22 cellular contexts compared by ENCODE assay signal in the genomic region with DNA sequence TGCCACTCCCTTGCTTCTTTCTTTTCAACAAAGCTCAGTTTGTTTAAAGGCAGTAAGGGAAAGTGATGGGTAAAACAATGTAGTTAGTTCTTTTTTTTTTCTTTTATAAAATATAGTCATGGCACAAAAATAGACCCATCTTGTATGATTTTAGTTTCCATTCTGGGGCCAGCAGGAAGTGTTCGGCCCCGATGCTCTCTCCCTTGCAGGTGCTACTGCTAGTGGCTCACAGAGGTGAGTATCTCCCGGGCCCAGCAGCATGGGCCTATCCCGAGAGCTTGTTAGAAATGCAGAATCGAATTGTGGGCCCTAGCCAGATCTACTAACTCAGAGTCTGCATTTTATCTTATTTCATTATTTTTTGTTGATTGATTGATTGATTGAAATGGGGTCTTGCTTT.
"Had no signal": no experiment of that assay in that cellular context is flagged by ENCODE, and none has a peak within 500 bp of the region (broad histone marks: within the 10 kb centered on the region; RNA-seq: fewer than 3 reads in every experiment).

No MANE protein-coding gene starts in this region.

- H3K27me3 Mint-ChIP-seq: activated CD4-positive, alpha-beta T cell treated with anti-CD3 and anti-CD28 coated beads for 36 hours; activated CD8-positive, alpha-beta memory T cell treated with anti-CD3 and anti-CD28 coated beads, Interleukin-2, amount 10 ng/mL, durations not matched to agents 7 days and 5 days; activated naive CD8-positive, alpha-beta T cell treated with anti-CD3 and anti-CD28 coated beads, Interleukin-2, amount 10 ng/mL, durations not matched to agents 7 days and 5 days had no signal

- H3K27ac Mint-ChIP-seq: activated CD4-positive, alpha-beta T cell treated with anti-CD3 and anti-CD28 coated beads for 36 hours; activated CD8-positive, alpha-beta memory T cell treated with anti-CD3 and anti-CD28 coated beads, Interleukin-2, amount 10 ng/mL, durations not matched to agents 7 days and 5 days; activated naive CD8-positive, alpha-beta T cell treated with anti-CD3 and anti-CD28 coated beads, Interleukin-2, amount 10 ng/mL, durations not matched to agents 7 days and 5 days; T-helper 1 cell treated with Interleukin-12 subunit alpha and Interleukin-12 subunit beta and Interleukin-4 antibody, amounts not matched to agents 30 μg/mL and 1 μg/mL, for 36 hours had no signal

- H3K27me3 ChIP-seq: breast epithelium, SJSA1 had no signal

- ATAC-seq: activated CD4-positive, alpha-beta T cell treated with anti-CD3 and anti-CD28 coated beads for 36 hours; activated CD8-positive, alpha-beta memory T cell treated with anti-CD3 and anti-CD28 coated beads, Interleukin-2, amount 10 ng/mL, durations not matched to agents 7 days and 5 days; SK-N-SH treated with all-trans-retinoic acid at 6 μM for 48 hours had no signal

- H3K9me3 Mint-ChIP-seq: activated naive CD8-positive, alpha-beta T cell treated with anti-CD3 and anti-CD28 coated beads, Interleukin-2, amount 10 ng/mL, durations not matched to agents 7 days and 5 days; T-helper 1 cell treated with Interleukin-12 subunit alpha and Interleukin-12 subunit beta and Interleukin-4 antibody, amounts not matched to agents 30 μg/mL and 1 μg/mL, for 36 hours had no signal

- H3K4me1 ChIP-seq: breast epithelium, SJSA1 had no signal

- DNase-seq: activated CD4-positive, alpha-beta T cell treated with anti-CD3 and anti-CD28 coated beads for 36 hours; activated CD4-positive, CD25-positive, alpha-beta regulatory T cell; activated CD8-positive, alpha-beta memory T cell treated with anti-CD3 and anti-CD28 coated beads, Interleukin-2, amount 10 ng/mL, durations not matched to agents 7 days and 5 days; activated naive CD4-positive, alpha-beta T cell treated with anti-CD3 and anti-CD28 coated beads, Interleukin-2, amount 50 U/mL, for 16 hours; activated naive CD8-positive, alpha-beta T cell treated with anti-CD3 and anti-CD28 coated beads, Interleukin-2, amount 10 ng/mL, durations not matched to agents 7 days and 5 days; caudate nucleus; Kasumi-1; KBM-7; NCI-H1092; NCI-H1417; NCI-H1694; NCI-H2029; NCI-H2107; NCI-H510A treated with DMSO at 0.1 percent for 48 hours; NCI-H69; NK-92 treated with Interleukin-12 subunit alpha and Interleukin-12 subunit beta, amount 100 ng/mL, for 24 hours; SHP77; T1000 had no signal

- H3K27ac ChIP-seq: breast epithelium, SJSA1 had no signal

- H3K4me3 ChIP-seq: breast epithelium, SJSA1 had no signal

- H3K4me3 Mint-ChIP-seq: activated CD4-positive, alpha-beta T cell treated with anti-CD3 and anti-CD28 coated beads for 36 hours; activated CD8-positive, alpha-beta memory T cell treated with anti-CD3 and anti-CD28 coated beads, Interleukin-2, amount 10 ng/mL, durations not matched to agents 7 days and 5 days; activated naive CD8-positive, alpha-beta T cell treated with anti-CD3 and anti-CD28 coated beads, Interleukin-2, amount 10 ng/mL, durations not matched to agents 7 days and 5 days; T-helper 1 cell treated with Interleukin-12 subunit alpha and Interleukin-12 subunit beta and Interleukin-4 antibody, amounts not matched to agents 30 μg/mL and 1 μg/mL, for 36 hours had no signal

- H3K9me3 ChIP-seq: SJSA1 had no signal

- H3K36me3 ChIP-seq: breast epithelium had no signal
